8 cellular contexts compared by ENCODE assay signal in the genomic region with DNA sequence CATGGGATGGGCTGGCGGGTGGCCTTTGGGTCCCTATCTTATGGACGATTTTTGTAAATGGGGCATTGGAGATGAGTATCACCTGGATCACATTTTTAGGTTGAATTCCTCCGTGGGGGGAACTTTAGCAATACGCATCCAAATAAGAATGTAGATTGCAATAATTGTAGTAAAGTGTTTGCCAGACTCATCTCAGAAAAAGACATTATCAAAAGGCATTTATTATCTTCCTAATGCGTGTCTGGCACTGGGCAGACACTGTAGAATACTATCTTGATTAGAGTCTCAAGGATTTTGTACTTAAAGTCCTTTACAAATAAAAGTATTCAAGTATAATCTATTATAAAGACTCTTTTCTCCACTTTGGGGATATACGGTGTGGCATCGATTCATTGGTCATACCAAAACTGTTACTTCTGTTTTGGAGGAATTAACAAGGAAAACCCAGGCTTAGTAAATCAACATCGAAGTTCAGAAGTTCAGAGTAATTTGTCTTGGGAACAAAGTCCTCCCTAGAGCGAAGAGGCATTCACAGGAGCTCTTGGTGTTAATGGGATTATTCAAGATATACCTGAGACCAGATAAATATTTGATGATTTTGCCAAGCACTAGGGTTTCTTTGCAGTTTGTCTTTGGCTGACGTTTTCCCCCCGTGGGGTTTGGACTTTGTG. TPM values are rescaled to one million over a fixed set of nuclear protein-coding genes. Genes with fewer than 3 reads are reported as not detected.
DNase-seq lines count a peak whose midpoint lies in the region; ATAC-seq and TF ChIP-seq lines count a peak whose summit lies in the region.

No MANE protein-coding gene starts in this region.

- peak overlapping the region; percentile 63 for H3K4me3 Mint-ChIP-seq in activated naive CD4-positive, alpha-beta T cell treated with anti-CD3 and anti-CD28 coated beads for 36 hours
- peak overlapping the region; percentile 70 for H3K4me3 Mint-ChIP-seq in central memory CD8-positive, alpha-beta T cell
- H3K4me3 Mint-ChIP-seq in mesothelial cell of epicardium (peak overlapping the region; percentile 82), type B pancreatic cell (peak overlapping the region; percentile 92)

- intact Hi-C loops in activated naive CD4-positive, alpha-beta T cell treated with anti-CD3 and anti-CD28 coated beads for 36 hours (cut with micrococcal nuclease), result loop anchor here (1.0 to 5.0 kb wide), 6 partner anchors 10 to 802 kb away; no protein-coding TSS in a partner anchor

- ATAC-seq in central memory CD8-positive, alpha-beta T cell (replicated peaks; ENCODE audit: extremely low read depth, poor library complexity, severe bottlenecking), result no peak
- ATAC-seq in HG03039 (IDR thresholded peaks at IDR 0.05; ENCODE audit: unreplicated experiment) (no peak), GM21515 (IDR thresholded peaks at IDR 0.05; ENCODE audit: unreplicated experiment) (no peak)

- DNase-seq in activated naive CD4-positive, alpha-beta T cell treated with anti-CD3 and anti-CD28 coated beads for 36 hours, result no peak
- DNase-seq in activated naive CD4-positive, alpha-beta T cell (lab: John Stamatoyannopoulos, UW), result no peak
- no peak for DNase-seq in central memory CD8-positive, alpha-beta T cell (ENCODE audit: low spot score in 2 of 2)
- DNase-seq in mesothelial cell of epicardium (ENCODE audit: low spot score in 2 of 2, unreplicated experiment in 2 of 2) (no peak), type B pancreatic cell (ENCODE audit: extremely low spot score, unreplicated experiment) (no peak)
- DNase-seq in activated CD4-positive, alpha-beta T cell treated with anti-CD3 and anti-CD28 coated beads for 48 hours, result no peak

- CTCF ChIA-PET in activated naive CD4-positive, alpha-beta T cell treated with anti-CD3 and anti-CD28 coated beads for 36 hours (lab: Charles Lee), result interaction anchor here (0.7 to 7.7 kb wide), 19 partner anchors 8 to 442 kb away, joined by 3 to 172 read pairs (median 4); no protein-coding TSS in a partner anchor

- TF ChIP-seq CTCF in mesothelial cell of epicardium (IDR thresholded peaks at IDR 0.05; ENCODE audit: unreplicated experiment), result no peak
- no peak for TF ChIP-seq CTCF in type B pancreatic cell (conservative IDR thresholded peaks at IDR 0.05)

- peaks cover 3% of the 10 kb centered on the region for H3K36me3 Mint-ChIP-seq in activated naive CD4-positive, alpha-beta T cell treated with anti-CD3 and anti-CD28 coated beads for 36 hours (ENCODE audit: low read depth)
- H3K36me3 Mint-ChIP-seq in central memory CD8-positive, alpha-beta T cell (ENCODE audit: insufficient read depth), result peaks cover 9% of the 10 kb centered on the region
- H3K36me3 Mint-ChIP-seq in mesothelial cell of epicardium (no peaks in the 10 kb centered on the region), type B pancreatic cell (peaks cover 4% of the 10 kb centered on the region)

- no peak overlapping the region for H3K27ac Mint-ChIP-seq in activated naive CD4-positive, alpha-beta T cell treated with anti-CD3 and anti-CD28 coated beads for 36 hours
- H3K27ac Mint-ChIP-seq in central memory CD8-positive, alpha-beta T cell (ENCODE audit: low read depth), result peak overlapping the region; percentile 69
- H3K27ac Mint-ChIP-seq in mesothelial cell of epicardium (peak overlapping the region; percentile 96), type B pancreatic cell (peak overlapping the region; percentile 85)

- H3K4me1 Mint-ChIP-seq in activated naive CD4-positive, alpha-beta T cell treated with anti-CD3 and anti-CD28 coated beads for 36 hours (ENCODE audit: low read depth), result peaks cover 13% of the 10 kb centered on the region
- peaks cover 14% of the 10 kb centered on the region for H3K4me1 Mint-ChIP-seq in central memory CD8-positive, alpha-beta T cell
- peaks cover 84% of the 10 kb centered on the region for H3K4me1 Mint-ChIP-seq in mesothelial cell of epicardium
- H3K4me1 Mint-ChIP-seq in type B pancreatic cell (ENCODE audit: unreplicated experiment), result peaks cover 38% of the 10 kb centered on the region

- no peaks in the 10 kb centered on the region for H3K27me3 Mint-ChIP-seq in activated naive CD4-positive, alpha-beta T cell treated with anti-CD3 and anti-CD28 coated beads for 36 hours (ENCODE audit: low read depth)
- H3K27me3 Mint-ChIP-seq in central memory CD8-positive, alpha-beta T cell, result no peaks in the 10 kb centered on the region
- no peaks in the 10 kb centered on the region for H3K27me3 Mint-ChIP-seq in mesothelial cell of epicardium (ENCODE audit: low read depth)
- H3K27me3 Mint-ChIP-seq in type B pancreatic cell, result peaks cover 33% of the 10 kb centered on the region

- no peaks in the 10 kb centered on the region for H3K9me3 Mint-ChIP-seq in activated naive CD4-positive, alpha-beta T cell treated with anti-CD3 and anti-CD28 coated beads for 36 hours
- H3K9me3 Mint-ChIP-seq in central memory CD8-positive, alpha-beta T cell, result no peaks in the 10 kb centered on the region
- no peaks in the 10 kb centered on the region for H3K9me3 Mint-ChIP-seq in mesothelial cell of epicardium
- no peaks in the 10 kb centered on the region for H3K9me3 Mint-ChIP-seq in type B pancreatic cell

RNA-seq across cellular contexts. Expression of gene ACKR3, which starts 0.6 kb away (rescaled TPM):
- total RNA-seq in activated naive CD4-positive, alpha-beta T cell treated with anti-CD3 and anti-CD28 coated beads for 36 hours, result under 1 TPM; 0.45 to 0.49 TPM
- total RNA-seq in mesothelial cell of epicardium (70.6 to 78.7 TPM (median 77.6 TPM) in 3 replicates), type B pancreatic cell (ENCODE audit: low replicate concordance) (43.6 and 44.6 TPM in 2 replicates)

Comparison
In these comparisons a context has a peak if more than half of its experiments do, and no peak if none do; other contexts are left out.
1. RNA of gene ACKR3, which starts 0.6 kb away (total RNA-seq): 70.6 to 78.7 TPM in mesothelial cell of epicardium and 43.6 to 44.6 TPM in type B pancreatic cell; 0.45 to 0.49 TPM in activated naive CD4-positive, alpha-beta T cell treated with anti-CD3 and anti-CD28 coated beads for 36 hours; every median in the first group is over 10 times any median in the second.
2. Peak in every context shown above with its lines, with median percentiles within 50 percentile points of each other: H3K4me3 Mint-ChIP-seq.